Comparison of ENCODE assay signal across 19 cellular contexts in the genomic region with DNA sequence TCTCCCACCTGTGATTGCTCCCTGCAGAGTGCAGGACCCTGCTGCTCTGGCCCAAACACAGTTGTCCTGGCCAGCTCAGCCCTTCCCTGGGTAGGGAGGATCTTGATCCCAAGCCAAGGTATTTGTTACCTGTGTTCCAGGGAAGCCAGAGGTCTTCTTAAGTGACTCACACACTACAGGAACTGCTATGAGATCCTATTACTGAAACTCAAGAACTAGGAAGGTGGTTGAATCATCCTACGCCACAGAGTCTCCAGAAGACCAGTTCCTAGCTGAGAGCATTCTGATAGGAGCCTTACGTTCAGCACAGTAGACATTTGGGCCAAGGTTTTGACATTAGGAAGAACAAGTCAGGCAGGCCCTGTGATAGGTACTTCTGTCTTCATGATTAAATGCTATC. TPM values are rescaled to one million over a fixed set of nuclear protein-coding genes. Genes with fewer than 3 reads are reported as not detected.
DNase-seq lines count a peak whose midpoint lies in the region; ATAC-seq, FAIRE-seq and TF ChIP-seq lines count a peak whose summit lies in the region.
"Had no signal": no experiment of that assay in that cellular context is flagged by ENCODE, and none has a peak within 500 bp of the region (broad histone marks: within the 10 kb centered on the region; RNA-seq: fewer than 3 reads in every experiment).

No MANE protein-coding gene starts in this region.

- H3K36me3 ChIP-seq in keratinocyte (ENCODE audit: control insufficient read depth in 2 of 2, extremely low read depth in 1 of 2, insufficient read depth in 2 of 2, low read length in 2 of 2) (no peaks in the 10 kb centered on the region), smooth muscle cell (ENCODE audit: low read depth) (no peaks in the 10 kb centered on the region)
- H3K36me3 ChIP-seq: suprapubic skin, WERI-Rb-1 had no signal

- H2AFZ ChIP-seq in keratinocyte (ENCODE audit: control insufficient read depth, low read length) (peak overlapping the region; percentile 51), smooth muscle cell (ENCODE audit: low read depth) (no peak overlapping the region)

- H3F3A ChIP-seq in smooth muscle cell (ENCODE audit: low read depth): no peaks in the 10 kb centered on the region

- no peaks in the 10 kb centered on the region for H4K20me1 ChIP-seq in keratinocyte (ENCODE audit: control insufficient read depth, extremely low read depth, insufficient read depth, low read length)
- H4K20me1 ChIP-seq in smooth muscle cell (ENCODE audit: low read depth): no peaks in the 10 kb centered on the region

- dilution Hi-C loops in keratinocyte (cut with MboI; ENCODE audit: extremely low pct_ligation_motif_present, low sequenced_read_pairs): no loop called here

- no peaks in the 10 kb centered on the region for H3K4me1 Mint-ChIP-seq in activated T-helper 17 cell treated with anti-CD3 and anti-CD28 coated beads, Interleukin-2, amount 50 U/mL, for 72 hours
- H3K4me1 Mint-ChIP-seq: activated naive CD4-positive, alpha-beta T cell treated with anti-CD3 and anti-CD28 coated beads, Interleukin-2, amount 10 ng/mL, durations not matched to agents 7 days and 5 days had no signal

- TF ChIP-seq CTCF in keratinocyte (optimal IDR thresholded peaks at IDR 0.05 in 1 of 3, IDR thresholded peaks at IDR 0.05 in 1 of 3, conservative IDR thresholded peaks at IDR 0.05 in 1 of 3; ENCODE audit: extremely low read depth in 1 of 3, insufficient read depth in 2 of 3, low read length in 3 of 3): no peak
- no peak for TF ChIP-seq CTCF in smooth muscle cell (IDR thresholded peaks at IDR 0.05; ENCODE audit: borderline replicate concordance, insufficient read depth, poor library complexity, severe bottlenecking)

- FAIRE-seq in keratinocyte (lab: Jason Lieb, UNC): peak; percentile 98
- FAIRE-seq: A204.1, endothelial cell of umbilical vein, HepG2 had no signal

- WGBS in smooth muscle cell (ENCODE audit: low lambda C conversion rate): 79% methylated on average over 2 of the region's 2 CpGs

- no peaks in the 10 kb centered on the region for H3K9me3 Mint-ChIP-seq in activated T-helper 17 cell treated with anti-CD3 and anti-CD28 coated beads, Interleukin-2, amount 50 U/mL, for 72 hours
- H3K9me3 Mint-ChIP-seq: activated naive CD4-positive, alpha-beta T cell treated with anti-CD3 and anti-CD28 coated beads, Interleukin-2, amount 10 ng/mL, durations not matched to agents 7 days and 5 days had no signal

- ATAC-seq in activated T-helper 17 cell treated with anti-CD3 and anti-CD28 coated beads, Interleukin-2, amount 50 U/mL, for 72 hours (replicated peaks): peak; percentile 39
- ATAC-seq in GM19467 (IDR thresholded peaks at IDR 0.05; ENCODE audit: unreplicated experiment) (no peak), HG03565 (IDR thresholded peaks at IDR 0.05; ENCODE audit: unreplicated experiment) (no peak)
- ATAC-seq: HepG2 had no signal

- H3K9ac ChIP-seq in keratinocyte (ENCODE audit: control insufficient read depth, extremely low read depth, insufficient read depth, low read length): peak overlapping the region; percentile 26
- no peak overlapping the region for H3K9ac ChIP-seq in smooth muscle cell (ENCODE audit: low read depth)

- no peak overlapping the region for H3K27ac Mint-ChIP-seq in activated T-helper 17 cell treated with anti-CD3 and anti-CD28 coated beads, Interleukin-2, amount 50 U/mL, for 72 hours
- H3K27ac Mint-ChIP-seq: activated naive CD4-positive, alpha-beta T cell treated with anti-CD3 and anti-CD28 coated beads, Interleukin-2, amount 10 ng/mL, durations not matched to agents 7 days and 5 days had no signal

- H3K4me2 ChIP-seq in keratinocyte (ENCODE audit: control insufficient read depth, extremely low read depth, insufficient read depth, low read depth, low read length) (peak overlapping the region; percentile 70), smooth muscle cell (no peak overlapping the region)

- no peaks in the 10 kb centered on the region for H3K36me3 Mint-ChIP-seq in activated T-helper 17 cell treated with anti-CD3 and anti-CD28 coated beads, Interleukin-2, amount 50 U/mL, for 72 hours (ENCODE audit: low read depth)
- H3K36me3 Mint-ChIP-seq: activated naive CD4-positive, alpha-beta T cell treated with anti-CD3 and anti-CD28 coated beads, Interleukin-2, amount 10 ng/mL, durations not matched to agents 7 days and 5 days had no signal

- DNase-seq in NCI-H2029 (lab: John Stamatoyannopoulos, UW) (peak; percentile 57), NCI-H2029 treated with DMSO at 0.1 percent for 48 hours (lab: John Stamatoyannopoulos, UW) (no peak), keratinocyte (ENCODE audit: low read depth, low spot score) (peak; percentile 86), smooth muscle cell (lab: John Stamatoyannopoulos, UW; ENCODE audit: unreplicated experiment) (no peak), GM19238 (ENCODE audit: insufficient read length, low spot score) (no peak)
- DNase-seq: activated naive CD4-positive, alpha-beta T cell treated with anti-CD3 and anti-CD28 coated beads, Interleukin-2, amount 10 ng/mL, durations not matched to agents 7 days and 5 days; Caco-2; hippocampal formation; mesendoderm; stimulated activated CD4-positive, alpha-beta T cell treated with anti-CD3 and anti-CD28 coated beads, Interleukin-12 subunit alpha, Interleukin-12 subunit beta, amount 100 ng/mL, for 4 hours; WERI-Rb-1 had no signal

- no peaks in the 10 kb centered on the region for H3K9me3 ChIP-seq in keratinocyte (ENCODE audit: control insufficient read depth, low read depth, low read length)
- H3K9me3 ChIP-seq in smooth muscle cell (replicated peaks; ENCODE audit: low read depth): no peaks in the 10 kb centered on the region
- H3K9me3 ChIP-seq: Caco-2, suprapubic skin had no signal

- H3K4me3 ChIP-seq in keratinocyte (ENCODE audit: control insufficient read depth in 2 of 3, extremely low read depth in 1 of 3, insufficient read depth in 2 of 3, low read depth in 1 of 3, low read length in 3 of 3): no peak overlapping the region
- no peak overlapping the region for H3K4me3 ChIP-seq in smooth muscle cell
- H3K4me3 ChIP-seq: suprapubic skin had no signal

- no peak overlapping the region for H3K4me3 Mint-ChIP-seq in activated T-helper 17 cell treated with anti-CD3 and anti-CD28 coated beads, Interleukin-2, amount 50 U/mL, for 72 hours
- H3K4me3 Mint-ChIP-seq: activated naive CD4-positive, alpha-beta T cell treated with anti-CD3 and anti-CD28 coated beads, Interleukin-2, amount 10 ng/mL, durations not matched to agents 7 days and 5 days had no signal

- H3K27ac ChIP-seq in keratinocyte (ENCODE audit: control insufficient read depth, insufficient read depth, low read length): peak overlapping the region; percentile 88
- H3K27ac ChIP-seq in smooth muscle cell (ENCODE audit: low read depth): peak overlapping the region; percentile 35
- H3K27ac ChIP-seq: suprapubic skin, WERI-Rb-1 had no signal

- H3K79me2 ChIP-seq in keratinocyte (ENCODE audit: control insufficient read depth, insufficient read depth, low read length) (no peaks in the 10 kb centered on the region), smooth muscle cell (ENCODE audit: low read depth) (no peaks in the 10 kb centered on the region)

- peaks cover 47% of the 10 kb centered on the region for H3K4me1 ChIP-seq in keratinocyte (ENCODE audit: control insufficient read depth, extremely low read depth, insufficient read depth, low read length)
- no peaks in the 10 kb centered on the region for H3K4me1 ChIP-seq in smooth muscle cell (ENCODE audit: low read depth)

- no peaks in the 10 kb centered on the region for H3K9me1 ChIP-seq in keratinocyte (ENCODE audit: control insufficient read depth, extremely low read depth, insufficient read depth, low read length)

- H3K27me3 ChIP-seq in keratinocyte (ENCODE audit: control insufficient read depth, extremely low read depth, insufficient read depth, low read length): no peaks in the 10 kb centered on the region
- H3K27me3 ChIP-seq in smooth muscle cell (ENCODE audit: low read depth): no peaks in the 10 kb centered on the region
- H3K27me3 ChIP-seq: suprapubic skin had no signal

- H3K27me3 Mint-ChIP-seq in activated T-helper 17 cell treated with anti-CD3 and anti-CD28 coated beads, Interleukin-2, amount 50 U/mL, for 72 hours: peaks cover 13% of the 10 kb centered on the region

RNA-seq across cellular contexts. Expression of a gene that starts 12.0 kb away (rescaled TPM):
- total RNA-seq in activated T-helper 17 cell treated with anti-CD3 and anti-CD28 coated beads, Interleukin-2, amount 50 U/mL, for 72 hours: not detected
- polyA plus RNA-seq in keratinocyte: 0.03 to 0.27 TPM (median 0.14 TPM) in 3 replicates
- polyA plus RNA-seq in keratinocyte (2011; ENCODE audit: low read depth): 0.07 TPM
- 0.04 TPM in 2 replicates for polyA plus RNA-seq in keratinocyte (2011; cell fraction: cytosol; rRNA removed)
- polyA plus RNA-seq in keratinocyte (2011; cell fraction: nucleus; rRNA removed): 0.23 and 0.32 TPM in 2 replicates
- 0.14 and 0.47 TPM in 2 replicates for polyA plus RNA-seq in keratinocyte (2012; ENCODE audit: low replicate concordance)
- 0.03 to 0.59 TPM (median 0.06 TPM) in 3 replicates for polyA minus RNA-seq in keratinocyte
- polyA minus RNA-seq in keratinocyte (2011; cell fraction: cytosol; rRNA and poly(A)+ RNA removed): 0.19 TPM
- 0.47 and 0.53 TPM in 2 replicates for polyA minus RNA-seq in keratinocyte (2011; cell fraction: nucleus; rRNA and poly(A)+ RNA removed)
- total RNA-seq in smooth muscle cell: 2.0 and 8.3 TPM in 2 replicates
- 1.6 and 2.6 TPM in 2 replicates for polyA plus RNA-seq in smooth muscle cell

RNA-seq across cellular contexts. Expression of a gene that starts 18.7 kb away (rescaled TPM):
- total RNA-seq in activated T-helper 17 cell treated with anti-CD3 and anti-CD28 coated beads, Interleukin-2, amount 50 U/mL, for 72 hours: 10 to 100 TPM; 22.6 to 30.8 TPM
- polyA plus RNA-seq in keratinocyte: 13.2 to 22.1 TPM (median 14.5 TPM) in 3 replicates
- 6.4 TPM for polyA plus RNA-seq in keratinocyte (2011; ENCODE audit: low read depth)
- 7.2 and 12.6 TPM in 2 replicates for polyA plus RNA-seq in keratinocyte (2011; cell fraction: cytosol; rRNA removed)
- 16.4 and 17.4 TPM in 2 replicates for polyA plus RNA-seq in keratinocyte (2011; cell fraction: nucleus; rRNA removed)
- polyA plus RNA-seq in keratinocyte (2012; ENCODE audit: low replicate concordance): 10.1 and 15.8 TPM in 2 replicates
- polyA minus RNA-seq in keratinocyte: 4.1 to 15.9 TPM (median 10.9 TPM) in 3 replicates
- polyA minus RNA-seq in keratinocyte (2011; cell fraction: cytosol; rRNA and poly(A)+ RNA removed): 8.8 TPM
- polyA minus RNA-seq in keratinocyte (2011; cell fraction: nucleus; rRNA and poly(A)+ RNA removed): 12.8 and 23.4 TPM in 2 replicates
- 12.9 and 25.4 TPM in 2 replicates for total RNA-seq in smooth muscle cell
- polyA plus RNA-seq in smooth muscle cell: 10.0 and 17.9 TPM in 2 replicates

RNA-seq across cellular contexts. Expression of a gene that starts 49.9 kb away (rescaled TPM):
- 10 to 100 TPM; 35.1 to 52.3 TPM for total RNA-seq in activated T-helper 17 cell treated with anti-CD3 and anti-CD28 coated beads, Interleukin-2, amount 50 U/mL, for 72 hours
- 22.3 to 42.1 TPM (median 32.8 TPM) in 3 replicates for polyA plus RNA-seq in keratinocyte
- polyA plus RNA-seq in keratinocyte (2011; ENCODE audit: low read depth): 131 TPM
- polyA plus RNA-seq in keratinocyte (2011; cell fraction: cytosol; rRNA removed): 33.8 and 43.1 TPM in 2 replicates
- 14.3 and 25.7 TPM in 2 replicates for polyA plus RNA-seq in keratinocyte (2011; cell fraction: nucleus; rRNA removed)
- 37.4 and 45.9 TPM in 2 replicates for polyA plus RNA-seq in keratinocyte (2012; ENCODE audit: low replicate concordance)
- 2.7 to 17.7 TPM (median 6.8 TPM) in 3 replicates for polyA minus RNA-seq in keratinocyte
- polyA minus RNA-seq in keratinocyte (2011; cell fraction: cytosol; rRNA and poly(A)+ RNA removed): 18.0 TPM
- polyA minus RNA-seq in keratinocyte (2011; cell fraction: nucleus; rRNA and poly(A)+ RNA removed): 6.6 and 23.9 TPM in 2 replicates
- total RNA-seq in smooth muscle cell: 59.0 and 87.3 TPM in 2 replicates
- 81.5 and 91.0 TPM in 2 replicates for polyA plus RNA-seq in smooth muscle cell

RNA-seq across cellular contexts. Expression of a gene that starts 52.7 kb away (rescaled TPM):
- not detected for total RNA-seq in activated T-helper 17 cell treated with anti-CD3 and anti-CD28 coated beads, Interleukin-2, amount 50 U/mL, for 72 hours
- polyA plus RNA-seq in keratinocyte (0.08 to 0.19 TPM (median 0.12 TPM) in 3 replicates), smooth muscle cell (0.35 TPM in 1 of 2 replicates, not detected in the other)
- polyA plus RNA-seq in keratinocyte (2011; ENCODE audit: low read depth): not detected
- polyA plus RNA-seq in keratinocyte (2011; cell fraction: cytosol; rRNA removed): not detected in 2 replicates
- 0.38 and 0.40 TPM in 2 replicates for polyA plus RNA-seq in keratinocyte (2011; cell fraction: nucleus; rRNA removed)
- 0.10 TPM in 1 of 2 replicates, not detected in the other for polyA plus RNA-seq in keratinocyte (2012; ENCODE audit: low replicate concordance)
- polyA minus RNA-seq in keratinocyte: 0.16 TPM in 1 of 3 replicates, not detected in the others
- not detected for polyA minus RNA-seq in keratinocyte (2011; cell fraction: cytosol; rRNA and poly(A)+ RNA removed)
- polyA minus RNA-seq in keratinocyte (2011; cell fraction: nucleus; rRNA and poly(A)+ RNA removed): not detected in 2 replicates
- not detected in 2 replicates for total RNA-seq in smooth muscle cell
- total RNA-seq: HepG2, osteoblast had no signal

Comparison
In these comparisons a context has a peak if more than half of its experiments do, and no peak if none do; other contexts are left out.
1. DNase-seq: peak in NCI-H2029 (single experiment) and keratinocyte (single experiment); none in NCI-H2029 treated with DMSO at 0.1 percent for 48 hours (single experiment), smooth muscle cell (single experiment) and GM19238 (single experiment).